In genomic region chr2:129799036-129799958, GRCh38 we compare ENCODE assay signal across 33 cellular contexts.
"Had no signal": no experiment of that assay in that cellular context is flagged by ENCODE, and none has a peak within 500 bp of the region (broad histone marks: within the 10 kb centered on the region; RNA-seq: fewer than 3 reads in every experiment).

No MANE protein-coding gene starts in this region.

- H2AFZ ChIP-seq: PC-9 had no signal

- H3K27me3 Mint-ChIP-seq: activated CD4-positive, alpha-beta memory T cell treated with anti-CD3 and anti-CD28 coated beads for 36 hours; activated naive CD8-positive, alpha-beta T cell; activated naive CD8-positive, alpha-beta T cell treated with anti-CD3 and anti-CD28 coated beads, Interleukin-2, amount 50 U/mL, for 24 hours had no signal

- H3K9me3 Mint-ChIP-seq: activated CD4-positive, alpha-beta memory T cell treated with anti-CD3 and anti-CD28 coated beads for 36 hours; activated CD4-positive, alpha-beta T cell treated with anti-CD3 and anti-CD28 coated beads, Interleukin-2, amount 10 ng/mL, durations not matched to agents 7 days and 5 days; activated naive CD4-positive, alpha-beta T cell treated with anti-CD3 and anti-CD28 coated beads for 36 hours; activated naive CD8-positive, alpha-beta T cell treated with anti-CD3 and anti-CD28 coated beads, Interleukin-2, amount 50 U/mL, for 24 hours; activated T-cell treated with anti-CD3 and anti-CD28 coated beads, Interleukin-2, amount 50 U/mL, for 4 hours; activated T-helper 1 cell treated with anti-CD3 and anti-CD28 coated beads, Interleukin-12 subunit alpha, Interleukin-12 subunit beta, Interleukin-2, Interleukin-4 antibody, amounts not matched to agents 30 ng/mL and 10 ng/mL and 1 ng/mL, durations not matched to agents 14 hours and 24 hours and 36 hours; brain had no signal

- H3K27ac ChIP-seq: PC-9, RWPE1, WERI-Rb-1 had no signal

- ATAC-seq: activated CD4-positive, alpha-beta T cell treated with anti-CD3 and anti-CD28 coated beads for 36 hours; activated CD4-positive, CD25-positive, alpha-beta regulatory T cell treated with anti-CD3 and anti-CD28 coated beads, Interleukin-2, amount 50 U/mL, for 24 hours; activated naive CD8-positive, alpha-beta T cell treated with anti-CD3 and anti-CD28 coated beads, Interleukin-2, amount 50 U/mL, for 24 hours; activated T-cell treated with anti-CD3 and anti-CD28 coated beads, Interleukin-2, amount 50 U/mL, for 4 hours had no signal

- H3K4me2 ChIP-seq: PC-9 had no signal

- H3K9me3 ChIP-seq: MG63 had no signal

- H3K36me3 Mint-ChIP-seq: activated CD4-positive, alpha-beta memory T cell treated with anti-CD3 and anti-CD28 coated beads for 36 hours; activated naive CD8-positive, alpha-beta T cell; brain had no signal

- H3K4me3 ChIP-seq: MG63, PC-9 had no signal

- FAIRE-seq: bronchial epithelial cell, RCC 7860 had no signal

- DNase-seq: activated CD4-positive, alpha-beta memory T cell treated with anti-CD3 and anti-CD28 coated beads for 36 hours; activated CD4-positive, alpha-beta T cell treated with anti-CD3 and anti-CD28 coated beads for 36 hours; activated CD4-positive, alpha-beta T cell treated with anti-CD3 and anti-CD28 coated beads, Interleukin-2, amount 10 ng/mL, durations not matched to agents 7 days and 5 days; activated CD8-positive, alpha-beta memory T cell treated with anti-CD3 and anti-CD28 coated beads, Interleukin-2, amount 50 U/mL, for 4 hours; activated gamma-delta T cell treated with Interleukin-2 at 50 U/mL for 16 hours; activated naive CD4-positive, alpha-beta T cell treated with anti-CD3 and anti-CD28 coated beads for 36 hours; activated naive CD8-positive, alpha-beta T cell treated with anti-CD3 and anti-CD28 coated beads, Interleukin-2, amount 50 U/mL, for 24 hours; activated T-cell treated with anti-CD3 and anti-CD28 coated beads for 4 hours; activated T-cell treated with anti-CD3 and anti-CD28 coated beads, Interleukin-2, amount 50 U/mL, for 4 hours; anterior cingulate cortex; central memory CD4-positive, alpha-beta T cell; Kasumi-1; MG63; NCI-H1092; NCI-H1436 treated with DMSO at 0.1 percent for 48 hours; NCI-H1694 treated with DMSO at 0.1 percent for 48 hours; NCI-H2029; NCI-H2171; NCI-H510A; NCI-H526; NCI-H748 treated with DMSO at 0.1 percent for 48 hours; PC-9; Right ventricle myocardium superior; SW 1271; T1000; WERI-Rb-1 had no signal

- H3K27me3 ChIP-seq: MG63 had no signal

- H3K4me1 Mint-ChIP-seq: activated CD4-positive, alpha-beta T cell treated with anti-CD3 and anti-CD28 coated beads for 36 hours; activated CD4-positive, alpha-beta T cell treated with anti-CD3 and anti-CD28 coated beads, Interleukin-2, amount 10 ng/mL, durations not matched to agents 7 days and 5 days; activated naive CD8-positive, alpha-beta T cell treated with anti-CD3 and anti-CD28 coated beads, Interleukin-2, amount 50 U/mL, for 24 hours had no signal

- H3K36me3 ChIP-seq: MG63, WERI-Rb-1 had no signal

- H3K27ac Mint-ChIP-seq: activated CD4-positive, alpha-beta memory T cell treated with anti-CD3 and anti-CD28 coated beads for 36 hours; activated CD4-positive, alpha-beta T cell treated with anti-CD3 and anti-CD28 coated beads for 36 hours; activated CD4-positive, alpha-beta T cell treated with anti-CD3 and anti-CD28 coated beads, Interleukin-2, amount 10 ng/mL, durations not matched to agents 7 days and 5 days; activated naive CD4-positive, alpha-beta T cell treated with anti-CD3 and anti-CD28 coated beads for 36 hours; activated naive CD8-positive, alpha-beta T cell; activated naive CD8-positive, alpha-beta T cell treated with anti-CD3 and anti-CD28 coated beads, Interleukin-2, amount 50 U/mL, for 24 hours; activated T-helper 1 cell treated with anti-CD3 and anti-CD28 coated beads, Interleukin-12 subunit alpha, Interleukin-12 subunit beta, Interleukin-2, Interleukin-4 antibody, amounts not matched to agents 30 ng/mL and 10 ng/mL and 1 ng/mL, durations not matched to agents 14 hours and 24 hours and 36 hours had no signal

- H3K4me3 Mint-ChIP-seq: activated CD4-positive, alpha-beta memory T cell treated with anti-CD3 and anti-CD28 coated beads for 36 hours; activated CD4-positive, alpha-beta T cell treated with anti-CD3 and anti-CD28 coated beads for 36 hours; activated CD4-positive, alpha-beta T cell treated with anti-CD3 and anti-CD28 coated beads, Interleukin-2, amount 10 ng/mL, durations not matched to agents 7 days and 5 days; activated naive CD4-positive, alpha-beta T cell treated with anti-CD3 and anti-CD28 coated beads for 36 hours; activated naive CD8-positive, alpha-beta T cell; activated naive CD8-positive, alpha-beta T cell treated with anti-CD3 and anti-CD28 coated beads, Interleukin-2, amount 50 U/mL, for 24 hours; activated T-cell treated with anti-CD3 and anti-CD28 coated beads, Interleukin-2, amount 50 U/mL, for 4 hours; activated T-helper 1 cell treated with anti-CD3 and anti-CD28 coated beads, Interleukin-12 subunit alpha, Interleukin-12 subunit beta, Interleukin-2, Interleukin-4 antibody, amounts not matched to agents 30 ng/mL and 10 ng/mL and 1 ng/mL, durations not matched to agents 14 hours and 24 hours and 36 hours; brain had no signal
